2 cellular contexts compared by ENCODE assay signal in genomic region chr19:8385566-8385965, GRCh38. TPM values are rescaled to one million over a fixed set of nuclear protein-coding genes. Genes with fewer than 3 reads are reported as not detected.
"Had no signal": no experiment of that assay in that cellular context is flagged by ENCODE, and none has a peak within 500 bp of the region (broad histone marks: within the 10 kb centered on the region; RNA-seq: fewer than 3 reads in every experiment).

No MANE protein-coding gene starts in this region.

RNA-seq across cellular contexts. Expression of gene ANGPTL4, which starts 21.6 kb away (rescaled TPM):
- total RNA-seq: naive thymus-derived CD8-positive, alpha-beta T cell; T-helper 17 cell had no signal
